Comparison of ENCODE assay signal across 9 cellular contexts in genomic region chr1:1613509-1614082, GRCh38. TPM values are rescaled to one million over a fixed set of nuclear protein-coding genes. Genes with fewer than 3 reads are reported as not detected.
A peak's percentile ranks its signal among the peaks of the same experiment; 100 is the strongest.
DNase-seq lines count a peak whose midpoint lies in the region; ATAC-seq and TF ChIP-seq lines count a peak whose summit lies in the region.
"Had no signal": no experiment of that assay in that cellular context is flagged by ENCODE, and none has a peak within 500 bp of the region (broad histone marks: within the 10 kb centered on the region; RNA-seq: fewer than 3 reads in every experiment).

No MANE protein-coding gene starts in this region.

- no peak for ATAC-seq in IMR-90 (ENCODE audit: low read depth)
- ATAC-seq in body of pancreas, result no peak
- ATAC-seq in naive B cell (ENCODE audit: low read depth in 2 of 2), result no peak
- no peak for ATAC-seq in GM18867 (IDR thresholded peaks at IDR 0.05; ENCODE audit: unreplicated experiment)

- H4K8ac ChIP-seq in IMR-90 (ENCODE audit: low read depth in 2 of 2, low read length in 2 of 2), result peak overlapping the region in 1 of 2 experiments; percentile 26; a peak in 1 of 4 replicates

- no peak overlapping the region for H2BK15ac ChIP-seq in IMR-90 (ENCODE audit: low read depth, low read length)

- TF ChIP-seq RAD21 in IMR-90 (IDR thresholded peaks at IDR 0.05; ENCODE audit: low read length), result no peak

- no peak overlapping the region for H3K4ac ChIP-seq in IMR-90 (ENCODE audit: low read depth, low read length)

- H4K91ac ChIP-seq in IMR-90 (ENCODE audit: insufficient read depth, low read depth, low read length), result peak overlapping the region; percentile 34; the same call in 1 of the 2 replicates

- H2AK9ac ChIP-seq in IMR-90 (replicated peaks; ENCODE audit: low read depth, low read length, poor library complexity), result no peak overlapping the region

- CTCF ChIA-PET in IMR-90 (lab: Yijun Ruan, JAX), result no interaction called here
- CTCF ChIA-PET in HEK293T (lab: Yijun Ruan, JAX), result no interaction called here

- H2AK5ac ChIP-seq in IMR-90 (ENCODE audit: low read depth, low read length), result peak overlapping the region; percentile 40; the same call in 1 of the 2 replicates

- dilution Hi-C loops in IMR-90 (cut with HindIII; ENCODE audit: low sequenced_read_pairs, unreplicated experiment), result no loop called here

- H3K36me3 ChIP-seq in IMR-90 (ENCODE audit: control insufficient read depth, insufficient read depth, low read length) (peaks cover 8% of the 10 kb centered on the region; the same call in 1 of the 2 replicates), body of pancreas (replicated peaks in 1 of 2; ENCODE audit: insufficient read depth in 1 of 2, low read depth in 2 of 2) (no peaks in the 10 kb centered on the region)

- H3K9me1 ChIP-seq in IMR-90 (ENCODE audit: insufficient read depth, low read length), result peaks cover 11% of the 10 kb centered on the region; the same call in 1 of the 2 replicates

- H3K4me3 Mint-ChIP-seq in naive B cell, result peak overlapping the region; percentile 66 to 98 (median 92)

- TF ChIP-seq CTCF in AG09309 (IDR thresholded peaks at IDR 0.05; ENCODE audit: control insufficient read depth, insufficient read depth, low read depth, low read length, missing control alignments) (no peak), IMR-90 (conservative IDR thresholded peaks at IDR 0.05; ENCODE audit: low read depth, low read length) (no peak), body of pancreas (IDR thresholded peaks at IDR 0.05) (no peak)

- in situ Hi-C loops in IMR-90 (cut with MboI; ENCODE audit: low sequenced_read_pairs), result no loop called here

- 81% methylated on average over 7 of the region's 11 CpGs; no CpG with 5 or more reads in 1 of the 2 experiments for WGBS in IMR-90 (ENCODE audit: extremely low coverage in 2 of 2, insufficient read length in 1 of 2), 2 experiments
- WGBS in body of pancreas, 2 donors, result 18 to 20% methylated on average over 11 of the region's 11 CpGs

- H3K9ac ChIP-seq in IMR-90 (ENCODE audit: low read depth, low read length), result peak overlapping the region; percentile 24; the same call in 1 of the 2 replicates

- DNase-seq in AG09309 (ENCODE audit: low read depth) (no peak), IMR-90 (no peak), body of pancreas (no peak), naive B cell (no peak), DMS114 treated with DMSO at 0.1 percent for 48 hours (lab: John Stamatoyannopoulos, UW; ENCODE audit: unreplicated experiment) (no peak), HEK293T (ENCODE audit: extremely low spot score) (no peak), medulla oblongata (ENCODE audit: extremely low spot score) (no peak)
- DNase-seq: MM.1S had no signal

- H3K36me3 Mint-ChIP-seq in naive B cell, result no peaks in the 10 kb centered on the region

- H3K27me3 ChIP-seq in IMR-90 (ENCODE audit: control insufficient read depth, insufficient read depth, low read length), result no peaks in the 10 kb centered on the region
- H3K27me3 ChIP-seq in body of pancreas, result no peaks in the 10 kb centered on the region

- H3K9me3 Mint-ChIP-seq in naive B cell, result no peaks in the 10 kb centered on the region

- TF ChIP-seq POLR2A in IMR-90 (IDR thresholded peaks at IDR 0.05; ENCODE audit: low read depth, low read length) (no peak), body of pancreas (IDR thresholded peaks at IDR 0.05) (no peak)

- no peak overlapping the region for H4K5ac ChIP-seq in IMR-90 (ENCODE audit: low read depth, low read length)

- intact Hi-C loops in IMR-90 (cut with micrococcal nuclease), result loop anchor here (2.0 kb wide), 1 partner anchor 45 kb away; the partner anchor contains the start of gene CDK11B
- intact Hi-C loops in body of pancreas (cut with DNase I), result no loop called here

- H3K56ac ChIP-seq in IMR-90 (ENCODE audit: extremely low read depth, insufficient read depth, low read length), result no peak overlapping the region

- no peak overlapping the region for H2BK5ac ChIP-seq in IMR-90 (ENCODE audit: low read depth, low read length, poor library complexity, severe bottlenecking)

- peak overlapping the region; percentile 72; the same call in 1 of the 2 replicates for H3K14ac ChIP-seq in IMR-90 (replicated peaks; ENCODE audit: low read depth, low read length)

- H3K27ac Mint-ChIP-seq in naive B cell, result peak overlapping the region in 2 of 6 donors; percentile 52 to 79

- H3K9me3 ChIP-seq in IMR-90 (ENCODE audit: control insufficient read depth, insufficient read depth, low read length) (no peaks in the 10 kb centered on the region), body of pancreas (no peaks in the 10 kb centered on the region)

- POLR2A ChIA-PET in IMR-90 (lab: Charles Lee; ENCODE audit: unreplicated experiment), result interaction anchor here (0.6 kb wide), 1 partner anchor 11 kb away, joined by 3 read pairs; no protein-coding TSS in a partner anchor
- POLR2A ChIA-PET in HEK293T (lab: Yijun Ruan, JAX), result interaction anchor here (0.8 to 3.3 kb wide), 3 partner anchors 11 to 102 kb away, joined by 3 to 33 read pairs (median 6); partner anchors contain the start of gene FNDC10

- H2BK20ac ChIP-seq in IMR-90 (ENCODE audit: low read depth, low read length), result no peak overlapping the region

- H3K27ac ChIP-seq in IMR-90 (ENCODE audit: insufficient read depth, low read length) (no peak overlapping the region), body of pancreas (peak overlapping the region in 3 of 4 donors; percentile 47 to 100 (median 98))

- peaks cover 24 to 31% (median 27%) of the 10 kb centered on the region in 3 donors for H3K4me1 Mint-ChIP-seq in naive B cell

- H3K18ac ChIP-seq in IMR-90 (ENCODE audit: low read depth, low read length), result no peak overlapping the region

- peaks cover 31% of the 10 kb centered on the region for H4K20me1 ChIP-seq in IMR-90 (ENCODE audit: insufficient read depth, low read length)

- peak overlapping the region; percentile 86; the same call in 1 of the 2 replicates for H3K4me3 ChIP-seq in AG09309 (ENCODE audit: control insufficient read depth, low read depth, low read length)
- H3K4me3 ChIP-seq in IMR-90 (ENCODE audit: insufficient read depth, low read depth, low read length), result 0 out of 2 replicates have a peak overlapping the region, but pooled peaks have one; percentile 71
- no peak overlapping the region for H3K4me3 ChIP-seq in body of pancreas

- no peaks in the 10 kb centered on the region for H3K27me3 Mint-ChIP-seq in naive B cell

- H3K4me2 ChIP-seq in IMR-90 (ENCODE audit: low read depth, low read length), result peak overlapping the region; percentile 27

- BruUV-seq in IMR-90 (replicated peaks; lab: Mats Ljungman, UMichigan), result TSS peak; percentile 51

- H3K79me1 ChIP-seq in IMR-90 (ENCODE audit: low read depth in 1 of 2, low read length in 2 of 2), result peaks cover 19 to 44% of the 10 kb centered on the region in 2 experiments; a peak in 3 of 4 replicates

- no peak overlapping the region for H2BK120ac ChIP-seq in IMR-90 (ENCODE audit: low read depth, low read length)

- H2AFZ ChIP-seq in IMR-90 (replicated peaks; ENCODE audit: low read length, poor library complexity), result no peak overlapping the region

- 0 out of 2 replicates have a peak overlapping the region, but pooled peaks have one; percentile 8 for H3K23ac ChIP-seq in IMR-90 (ENCODE audit: low read depth, low read length)

- peaks cover 7% of the 10 kb centered on the region for H3K4me1 ChIP-seq in IMR-90 (ENCODE audit: control insufficient read depth, insufficient read depth, low read length)
- peaks cover 30% of the 10 kb centered on the region for H3K4me1 ChIP-seq in body of pancreas

TF ChIP-seq in IMR-90, 13 proteins besides CTCF, POLR2A, EP300 and RAD21 (continues in another document):
- TF ChIP-seq BHLHE40 (IDR thresholded peaks at IDR 0.05; ENCODE audit: low read depth, low read length) (no peak), MAZ (IDR thresholded peaks at IDR 0.05; ENCODE audit: borderline replicate concordance, low read depth, low read length) (no peak)

TF ChIP-seq in HEK293T, 16 proteins besides CTCF, POLR2A, EP300 and RAD21 (continues in another document):
- TF ChIP-seq BHLHE40 (IDR thresholded peaks at IDR 0.05; ENCODE audit: borderline replicate concordance) (no peak), FOXK2 (IDR thresholded peaks at IDR 0.05) (no peak), ZNF384 (IDR thresholded peaks at IDR 0.05) (no peak), ELF4 (IDR thresholded peaks at IDR 0.05) (no peak), SUZ12 (IDR thresholded peaks at IDR 0.05) (no peak), SP1 (IDR thresholded peaks at IDR 0.05) (no peak)

RNA-seq across cellular contexts. Expression of gene MIB2, which starts 1.7 kb away (rescaled TPM):
- total RNA-seq in IMR-90 (2012; rRNA removed), result 17.2 and 18.1 TPM in 2 replicates
- 47.8 and 58.0 TPM in 2 replicates for polyA plus RNA-seq in IMR-90 (2012; rRNA removed)
- polyA plus RNA-seq in IMR-90 (2012; cell fraction: cytosol; rRNA removed), result 32.4 and 47.2 TPM in 2 replicates
- 393 and 1,256 TPM in 2 replicates for polyA plus RNA-seq in IMR-90 (2012; cell fraction: nucleus; rRNA removed; ENCODE audit: low replicate concordance)
- 100 to 1,000 TPM in 1 of 2 donors, 10 to 100 TPM in 1; 57.6 to 101 TPM for total RNA-seq in body of pancreas
- 10 to 100 TPM; 11.0 to 20.6 (median 13.1) TPM for polyA plus RNA-seq in naive B cell (ENCODE audit: low read depth in 6 of 6)

RNA-seq across cellular contexts. Expression of gene FNDC10, which starts 13.7 kb away (rescaled TPM):
- total RNA-seq in IMR-90 (2012; rRNA removed) (0.28 and 0.36 TPM in 2 replicates), body of pancreas (1 to 10 TPM; 1.3 to 2.3 TPM)
- polyA plus RNA-seq in IMR-90 (2012; rRNA removed) (5.8 and 7.6 TPM in 2 replicates), naive B cell (ENCODE audit: low read depth in 6 of 6) (under 1 TPM in 3 of 6 donors, not detected in 3; 0.13 to 0.75 (median 0.19) TPM)
- polyA plus RNA-seq in IMR-90 (2012; cell fraction: cytosol; rRNA removed), result 6.7 and 13.9 TPM in 2 replicates
- polyA plus RNA-seq in IMR-90 (2012; cell fraction: nucleus; rRNA removed; ENCODE audit: low replicate concordance), result 1.9 and 5.3 TPM in 2 replicates

RNA-seq across cellular contexts. Expression of gene MMP23B, which starts 18.4 kb away (rescaled TPM):
- 1.1 and 1.4 TPM in 2 replicates for total RNA-seq in IMR-90 (2012; rRNA removed)
- polyA plus RNA-seq in IMR-90 (2012; rRNA removed), result 5.4 and 9.1 TPM in 2 replicates
- 9.6 and 14.4 TPM in 2 replicates for polyA plus RNA-seq in IMR-90 (2012; cell fraction: cytosol; rRNA removed)
- polyA plus RNA-seq in IMR-90 (2012; cell fraction: nucleus; rRNA removed; ENCODE audit: low replicate concordance), result 23.7 and 54.5 TPM in 2 replicates
- total RNA-seq in body of pancreas, result 1 to 10 TPM in 1 of 2 donors, under 1 TPM in 1; 0.99 to 1.8 TPM
- under 1 TPM in 4 of 6 donors, not detected in 2; 0.35 to 0.74 (median 0.53) TPM for polyA plus RNA-seq in naive B cell (ENCODE audit: low read depth in 6 of 6)

RNA-seq across cellular contexts. Expression of gene SSU72, which starts 38.9 kb away (rescaled TPM):
- 33.7 and 43.3 TPM in 2 replicates for total RNA-seq in IMR-90 (2012; rRNA removed)
- 88.4 and 94.0 TPM in 2 replicates for polyA plus RNA-seq in IMR-90 (2012; rRNA removed)
- polyA plus RNA-seq in IMR-90 (2012; cell fraction: cytosol; rRNA removed), result 64.1 and 72.5 TPM in 2 replicates
- polyA plus RNA-seq in IMR-90 (2012; cell fraction: nucleus; rRNA removed; ENCODE audit: low replicate concordance), result 50.5 and 89.0 TPM in 2 replicates
- total RNA-seq in body of pancreas, result 100 to 1,000 TPM in 1 of 2 donors, 10 to 100 TPM in 1; 82.1 to 113 TPM
- polyA plus RNA-seq in naive B cell (ENCODE audit: low read depth in 6 of 6), result 100 to 1,000 TPM; 165 to 257 (median 213) TPM

RNA-seq across cellular contexts. Expression of gene CDK11B, which starts 45.2 kb away (rescaled TPM):
- 8.2 and 8.9 TPM in 2 replicates for total RNA-seq in IMR-90 (2012; rRNA removed)
- polyA plus RNA-seq in IMR-90 (2012; rRNA removed), result 16.3 and 19.1 TPM in 2 replicates
- polyA plus RNA-seq in IMR-90 (2012; cell fraction: cytosol; rRNA removed), result 7.1 and 9.1 TPM in 2 replicates
- 19.2 and 19.6 TPM in 2 replicates for polyA plus RNA-seq in IMR-90 (2012; cell fraction: nucleus; rRNA removed; ENCODE audit: low replicate concordance)
- total RNA-seq in body of pancreas, result 10 to 100 TPM; 14.5 to 45.5 TPM
- polyA plus RNA-seq in naive B cell (ENCODE audit: low read depth in 6 of 6), result 10 to 100 TPM in 1 of 6 donors, 1 to 10 TPM in 5; 2.2 to 17.5 (median 8.4) TPM

Comparison
In these comparisons a context has a peak if more than half of its experiments do, and no peak if none do; other contexts are left out.
1. H3K4me3 ChIP-seq: peak in AG09309 (single experiment) and IMR-90 (single experiment); none in body of pancreas (0 of 2).